Comparison of ENCODE assay signal across 10 cellular contexts in the genomic region with DNA sequence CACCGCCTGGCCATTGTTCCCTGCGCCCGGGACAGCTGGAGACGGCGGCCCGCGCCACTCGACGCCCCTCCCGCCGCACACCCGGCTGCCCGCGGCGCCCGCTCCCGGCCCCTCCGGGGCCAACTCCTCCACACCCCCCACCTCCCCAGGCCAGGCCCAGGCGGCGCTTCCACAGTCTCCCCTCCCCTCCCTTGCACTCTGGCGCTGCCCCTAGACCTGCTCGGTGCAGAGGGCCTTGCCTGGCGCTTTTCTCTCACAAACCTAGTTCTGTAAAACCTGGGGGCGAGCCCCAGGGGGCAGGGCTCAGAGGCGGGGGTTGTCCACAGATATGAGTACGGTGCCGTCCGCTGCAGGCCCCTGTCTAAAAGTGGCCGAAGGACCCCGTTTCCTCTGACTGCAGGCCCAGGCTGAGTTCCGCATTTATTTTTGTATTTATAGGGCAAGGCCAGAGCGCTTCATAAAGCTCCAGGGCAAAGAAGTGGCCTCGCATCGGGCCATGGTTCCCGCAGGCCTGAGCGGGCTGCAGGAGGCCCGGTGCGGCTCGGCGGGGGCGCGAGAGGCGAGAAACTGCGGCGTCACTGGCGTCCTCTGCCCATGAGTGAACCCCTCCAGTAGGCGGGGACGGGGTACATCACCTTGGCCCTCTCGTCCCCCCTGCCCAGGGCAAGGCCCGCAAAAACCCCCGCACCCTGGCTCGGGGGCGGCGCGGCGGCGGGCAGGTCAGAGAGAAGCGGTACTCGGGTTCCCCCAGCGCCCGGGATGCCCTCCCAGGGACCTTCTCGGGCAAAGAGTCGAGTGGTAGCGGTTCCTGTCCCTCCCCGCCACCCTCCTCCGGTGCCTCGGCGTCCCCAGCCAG.
DNase-seq lines count a peak whose midpoint lies in the region; ATAC-seq and TF ChIP-seq lines count a peak whose summit lies in the region.
"Had no signal": no experiment of that assay in that cellular context is flagged by ENCODE, and none has a peak within 500 bp of the region (broad histone marks: within the 10 kb centered on the region; RNA-seq: fewer than 3 reads in every experiment).

No MANE protein-coding gene starts in this region.

- H3K9me3 Mint-ChIP-seq in glutamatergic neuron (ENCODE audit: unreplicated experiment): peaks cover 13% of the 10 kb centered on the region

- no peak for ATAC-seq in HG02798 (IDR thresholded peaks at IDR 0.05; ENCODE audit: poor library complexity, unreplicated experiment)

- peaks cover 7% of the 10 kb centered on the region for H3K27me3 Mint-ChIP-seq in glutamatergic neuron (ENCODE audit: unreplicated experiment)

- no peaks in the 10 kb centered on the region for H3K36me3 Mint-ChIP-seq in glutamatergic neuron (ENCODE audit: unreplicated experiment)

- no peak for TF ChIP-seq CTCF in glutamatergic neuron (IDR thresholded peaks at IDR 0.05; ENCODE audit: partially characterized antibody, unreplicated experiment)

- H3K4me1 Mint-ChIP-seq in glutamatergic neuron (ENCODE audit: low read depth, unreplicated experiment): no peaks in the 10 kb centered on the region

- peak overlapping the region; percentile 42 for H3K4me3 Mint-ChIP-seq in glutamatergic neuron (ENCODE audit: unreplicated experiment)

- intact Hi-C loops in posterior vena cava (cut with DNase I): no loop called here

- peak; percentile 50 for DNase-seq in activated CD8-positive, alpha-beta memory T cell treated with anti-CD3 and anti-CD28 coated beads, Interleukin-2, amount 50 U/mL, for 48 hours
- no peak for DNase-seq in activated CD8-positive, alpha-beta memory T cell treated with anti-CD3 and anti-CD28 coated beads for 24 hours
- DNase-seq in NCI-H1092 (lab: John Stamatoyannopoulos, UW) (peak; percentile 71), glutamatergic neuron (no peak), posterior vena cava (ENCODE audit: low spot score) (peak; percentile 78), RKO (ENCODE audit: low spot score) (no peak), Kasumi-1 (lab: John Stamatoyannopoulos, UW) (no peak)
- DNase-seq: NCI-H774, small intestine had no signal

- H3K27ac Mint-ChIP-seq in glutamatergic neuron (ENCODE audit: unreplicated experiment): no peak overlapping the region

Comparison
In these comparisons a context has a peak if more than half of its experiments do, and no peak if none do; other contexts are left out.
1. DNase-seq: peak in activated CD8-positive, alpha-beta memory T cell treated with anti-CD3 and anti-CD28 coated beads, Interleukin-2, amount 50 U/mL, for 48 hours (single experiment), NCI-H1092 (single experiment) and posterior vena cava (single experiment); none in activated CD8-positive, alpha-beta memory T cell treated with anti-CD3 and anti-CD28 coated beads for 24 hours (single experiment), glutamatergic neuron (single experiment), RKO (single experiment) and Kasumi-1 (0 of 2).